In genomic region chr6:8172510-8172909, GRCh38 we compare ENCODE assay signal across 14 cellular contexts.
"Had no signal": no experiment of that assay in that cellular context is flagged by ENCODE, and none has a peak within 500 bp of the region (broad histone marks: within the 10 kb centered on the region; RNA-seq: fewer than 3 reads in every experiment).

No MANE protein-coding gene starts in this region.

- H3K4me1 ChIP-seq: thyroid gland, uterus had no signal

- H3K27me3 ChIP-seq: ovary, thyroid gland, uterus had no signal

- ATAC-seq: esophagus mucosa; left lobe of liver; stimulated activated effector memory CD8-positive, alpha-beta T cell treated with anti-CD3 and anti-CD28 coated beads, Interleukin-12 subunit alpha, Interleukin-12 subunit beta, amount 100 ng/mL, for 72 hours had no signal

- H3K9me3 ChIP-seq: ovary, thyroid gland, uterus had no signal

- DNase-seq: activated CD4-positive, alpha-beta T cell treated with anti-CD3 and anti-CD28 coated beads, Interleukin-2, amount 10 ng/mL, durations not matched to agents 24 days and 14 days; activated CD4-positive, CD25-positive, alpha-beta regulatory T cell; activated gamma-delta T cell treated with Interleukin-2 at 50 U/mL for 16 hours; amniotic stem cell; dorsolateral prefrontal cortex; islet precursor cell; naive B cell; ovary; stimulated activated CD4-positive, alpha-beta T cell treated with anti-CD3 and anti-CD28 coated beads, Interleukin-12 subunit alpha, Interleukin-12 subunit beta, amount 100 ng/mL, for 4 hours; thyroid gland; uterus had no signal

- H3K4me3 ChIP-seq: dorsolateral prefrontal cortex, ovary, thyroid gland, uterus had no signal

- H3K27ac ChIP-seq: dorsolateral prefrontal cortex, ovary, thyroid gland, uterus had no signal

- H3K36me3 ChIP-seq: ovary, thyroid gland, uterus had no signal
